28 cellular contexts compared by ENCODE assay signal in genomic region chr4:113186960-113187757, GRCh38.
"Had no signal": no experiment of that assay in that cellular context is flagged by ENCODE, and none has a peak within 500 bp of the region (broad histone marks: within the 10 kb centered on the region; RNA-seq: fewer than 3 reads in every experiment).

No MANE protein-coding gene starts in this region.

- FAIRE-seq: bronchial epithelial cell had no signal

- H3K36me3 ChIP-seq: ascending aorta, Peyer's patch, SJCRH30 had no signal

- H3K4me3 ChIP-seq: ascending aorta, body of pancreas, Peyer's patch, SJCRH30 had no signal

- H3K27me3 ChIP-seq: ascending aorta, body of pancreas, Peyer's patch, SJCRH30 had no signal

- H3K9me3 ChIP-seq: ascending aorta, body of pancreas, Peyer's patch, SJCRH30, SK-N-SH had no signal

- H3K4me2 ChIP-seq: SK-N-SH had no signal

- H3K9ac ChIP-seq: SK-N-SH had no signal

- ATAC-seq: activated CD8-positive, alpha-beta memory T cell treated with anti-CD3 and anti-CD28 coated beads, Interleukin-2, amount 10 ng/mL, durations not matched to agents 7 days and 5 days; activated naive CD4-positive, alpha-beta T cell treated with anti-CD3 and anti-CD28 coated beads, Interleukin-2, amount 50 U/mL, for 72 hours; activated naive CD8-positive, alpha-beta T cell treated with anti-CD3 and anti-CD28 coated beads, Interleukin-2, amount 50 U/mL, for 24 hours; activated T-cell treated with anti-CD3 and anti-CD28 coated beads, Interleukin-2, amount 50 U/mL, for 4 hours; body of pancreas had no signal

- H3K27ac ChIP-seq: ascending aorta, body of pancreas, Peyer's patch, RWPE1, SJCRH30 had no signal

- DNase-seq: activated B cell treated with CpG ODN at 0.5 μM for 24 hours; activated CD4-positive, alpha-beta T cell treated with anti-CD3 and anti-CD28 coated beads for 1 hour; activated CD4-positive, alpha-beta T cell treated with anti-CD3 and anti-CD28 coated beads, Interleukin-2, amount 10 ng/mL, durations not matched to agents 24 days and 14 days; activated CD4-positive, alpha-beta T cell treated with anti-CD3 and anti-CD28 coated beads, Interleukin-2, amount 50 U/mL, for 48 hours; activated CD8-positive, alpha-beta memory T cell treated with anti-CD3 and anti-CD28 coated beads, Interleukin-2, amount 10 ng/mL, durations not matched to agents 7 days and 5 days; activated effector memory CD4-positive, alpha-beta T cell treated with anti-CD3 and anti-CD28 coated beads, Interleukin-2, amount 50 U/mL, for 16 hours; activated naive CD4-positive, alpha-beta T cell treated with Interleukin-2 at 50 U/mL for 16 hours; activated naive CD8-positive, alpha-beta T cell treated with anti-CD3 and anti-CD28 coated beads, Interleukin-2, amount 50 U/mL, for 24 hours; activated T-cell treated with anti-CD3 and anti-CD28 coated beads, Interleukin-2, amount 50 U/mL, for 4 hours; amniotic stem cell; body of pancreas; central memory CD4-positive, alpha-beta T cell; KG1; NCI-H1105; NCI-H1436; NCI-H1694 treated with DMSO at 0.1 percent for 48 hours; NCI-H2029 treated with DMSO at 0.1 percent for 48 hours; NCI-H510A treated with DMSO at 0.1 percent for 48 hours; NCI-H69; NK-92 treated with Interleukin-12 subunit alpha and Interleukin-12 subunit beta, amount 100 ng/mL, for 24 hours; Peyer's patch; Right ventricle myocardium superior; SJCRH30; SK-N-SH had no signal

- H3K4me1 ChIP-seq: ascending aorta, body of pancreas, Peyer's patch, SJCRH30 had no signal
